In the genomic region with DNA sequence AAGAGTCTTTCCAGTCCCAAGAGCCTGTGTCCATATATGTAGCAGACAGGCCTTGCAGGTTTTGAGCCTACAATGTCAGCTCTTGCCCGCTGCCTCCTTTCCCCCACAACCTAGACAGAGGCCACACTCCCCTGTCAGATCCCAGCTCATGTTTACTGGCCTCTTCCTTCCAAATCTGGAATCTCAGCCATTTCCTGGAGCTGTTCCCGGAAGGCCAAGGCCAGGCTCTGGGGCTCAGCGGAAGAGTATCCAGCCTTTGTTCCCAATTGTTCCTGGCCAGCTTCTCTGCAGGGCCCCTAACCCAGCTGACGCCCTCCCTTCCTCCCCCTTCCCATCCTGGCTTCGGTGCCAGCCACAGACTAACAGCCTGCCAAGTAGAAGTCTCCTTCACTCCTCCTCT, we compare ENCODE assay signal across 9 cellular contexts. TPM values are rescaled to one million over a fixed set of nuclear protein-coding genes. Genes with fewer than 3 reads are reported as not detected.
DNase-seq lines count a peak whose midpoint lies in the region; ATAC-seq, FAIRE-seq and TF ChIP-seq lines count a peak whose summit lies in the region.
"Had no signal": no experiment of that assay in that cellular context is flagged by ENCODE, and none has a peak within 500 bp of the region (broad histone marks: within the 10 kb centered on the region; RNA-seq: fewer than 3 reads in every experiment).

No MANE protein-coding gene starts in this region.

- intact Hi-C loops in endothelial cell of umbilical vein (cut with micrococcal nuclease) (loop anchor here (1.0 to 10.0 kb wide), 14 partner anchors 16 to 1836 kb away; a partner anchor contains a TSS), testis (cut with DNase I; ENCODE audit: low total_unique reads) (no loop called here)
- intact Hi-C loops in activated CD4-positive, alpha-beta T cell treated with anti-CD3 and anti-CD28 coated beads, Interleukin-2, amount 10 ng/mL, durations not matched to agents 24 days and 14 days (cut with micrococcal nuclease) = no loop called here

- H3K9me3 ChIP-seq in NT2/D1 (ENCODE audit: insufficient read depth, low read length) (no peaks in the 10 kb centered on the region), endothelial cell of umbilical vein (replicated peaks; ENCODE audit: control insufficient read depth, insufficient read depth, low read length) (no peaks in the 10 kb centered on the region), lung (ENCODE audit: control insufficient read depth in 2 of 2, insufficient read depth in 1 of 2, low read length in 1 of 2) (no peaks in the 10 kb centered on the region), testis (no peaks in the 10 kb centered on the region)

- TF ChIP-seq POLR2A in endothelial cell of umbilical vein (IDR thresholded peaks at IDR 0.05; ENCODE audit: low read depth, low read length) (peak; percentile 52), testis (IDR thresholded peaks at IDR 0.05) (no peak)

- 32 to 50% methylated on average over 5 of the region's 5 CpGs for WGBS in lung, 2 donors
- WGBS in testis, 2 donors = 30 to 33% methylated on average over 5 of the region's 5 CpGs

- H2AFZ ChIP-seq in endothelial cell of umbilical vein (ENCODE audit: low read depth, low read length) = no peak overlapping the region

- H3K36me3 ChIP-seq in NT2/D1 (ENCODE audit: insufficient read depth, insufficient read length, low read length) = no peaks in the 10 kb centered on the region
- H3K36me3 ChIP-seq in endothelial cell of umbilical vein (ENCODE audit: control insufficient read depth in 2 of 2, extremely low read depth in 1 of 2, insufficient read depth in 2 of 2, low read length in 2 of 2) = peaks cover 6 to 13% of the 10 kb centered on the region in 2 experiments
- peaks cover 0 to 2% of the 10 kb centered on the region in 2 donors for H3K36me3 ChIP-seq in lung (ENCODE audit: control insufficient read depth in 2 of 2, insufficient read depth in 2 of 2, low read length in 2 of 2)
- no peaks in the 10 kb centered on the region for H3K36me3 ChIP-seq in testis (ENCODE audit: low read depth, missing control alignments)

- H3K9me3 Mint-ChIP-seq in activated CD4-positive, alpha-beta T cell treated with anti-CD3 and anti-CD28 coated beads, Interleukin-2, amount 10 ng/mL, durations not matched to agents 24 days and 14 days = no peaks in the 10 kb centered on the region

- no peak overlapping the region for H3K4me3 ChIP-seq in NT2/D1 (ENCODE audit: insufficient read length, low read depth)
- peak overlapping the region in 1 of 3 experiments; percentile 3 for H3K4me3 ChIP-seq in endothelial cell of umbilical vein (replicated peaks in 1 of 3; ENCODE audit: insufficient read depth in 1 of 3, low read depth in 1 of 3, low read length in 3 of 3)
- no peak overlapping the region for H3K4me3 ChIP-seq in lung
- no peak overlapping the region for H3K4me3 ChIP-seq in testis

- H3K9ac ChIP-seq in NT2/D1 (ENCODE audit: insufficient read length, low read depth) = no peak overlapping the region
- H3K9ac ChIP-seq in endothelial cell of umbilical vein (replicated peaks; ENCODE audit: extremely low read depth, insufficient read depth, low read length) = peak overlapping the region; percentile 88

- CTCF ChIA-PET in endothelial cell of umbilical vein (lab: Charles Lee) = interaction anchor here (0.7 to 5.7 kb wide), 19 partner anchors 11 to 530 kb away, joined by 3 to 70 read pairs (median 7); a partner anchor contains a TSS

- peak overlapping the region; percentile 78 for H3K4me2 ChIP-seq in endothelial cell of umbilical vein (ENCODE audit: insufficient read depth, low read length)

- peaks cover 4% of the 10 kb centered on the region for H3K4me1 Mint-ChIP-seq in activated CD4-positive, alpha-beta T cell treated with anti-CD3 and anti-CD28 coated beads, Interleukin-2, amount 10 ng/mL, durations not matched to agents 24 days and 14 days

- POLR2A ChIA-PET in endothelial cell of umbilical vein (lab: Charles Lee) = interaction anchor here (1.4 to 4.2 kb wide), 8 partner anchors 11 to 55 kb away, joined by 3 to 39 read pairs (median 6); a partner anchor contains a TSS

- H4K20me1 ChIP-seq in endothelial cell of umbilical vein (replicated peaks; ENCODE audit: control insufficient read depth, extremely low read depth, insufficient read depth, low read length) = no peaks in the 10 kb centered on the region

- H3K27me3 Mint-ChIP-seq in activated CD4-positive, alpha-beta T cell treated with anti-CD3 and anti-CD28 coated beads, Interleukin-2, amount 10 ng/mL, durations not matched to agents 24 days and 14 days = peaks cover 30% of the 10 kb centered on the region

- peaks cover 47% of the 10 kb centered on the region for H3K79me2 ChIP-seq in endothelial cell of umbilical vein (ENCODE audit: control insufficient read depth, insufficient read depth, low read length)

- H3K27me3 ChIP-seq in NT2/D1 (ENCODE audit: insufficient read depth, insufficient read length) (no peaks in the 10 kb centered on the region), endothelial cell of umbilical vein (ENCODE audit: control insufficient read depth in 2 of 2, insufficient read depth in 2 of 2, low read length in 2 of 2) (no peaks in the 10 kb centered on the region), lung (ENCODE audit: control insufficient read depth, insufficient read depth) (no peaks in the 10 kb centered on the region), testis (no peaks in the 10 kb centered on the region)

- no peaks in the 10 kb centered on the region for H3K9me1 ChIP-seq in endothelial cell of umbilical vein (replicated peaks; ENCODE audit: control insufficient read depth, extremely low read depth, insufficient read depth, low read length)

- no peak overlapping the region for H3K27ac Mint-ChIP-seq in activated CD4-positive, alpha-beta T cell treated with anti-CD3 and anti-CD28 coated beads, Interleukin-2, amount 10 ng/mL, durations not matched to agents 24 days and 14 days
- H3K27ac Mint-ChIP-seq: activated CD8-positive, alpha-beta memory T cell treated with anti-CD3 and anti-CD28 coated beads, Interleukin-2, amount 10 ng/mL, durations not matched to agents 7 days and 5 days had no signal

- no peak for TF ChIP-seq CTCF in endothelial cell of umbilical vein (IDR thresholded peaks at IDR 0.05; ENCODE audit: extremely low read depth in 1 of 2, insufficient read depth in 1 of 2, low read depth in 1 of 2, low read length in 2 of 2)
- no peak for TF ChIP-seq CTCF in lung (IDR thresholded peaks at IDR 0.05; ENCODE audit: control extremely low read depth, extremely low read depth)
- no peak for TF ChIP-seq CTCF in testis (IDR thresholded peaks at IDR 0.05)

- DNase-seq in NT2/D1 (ENCODE audit: low read depth, low spot score) (peak; percentile 32), endothelial cell of umbilical vein (ENCODE audit: low read depth, low spot score) (peak; percentile 93), lung (ENCODE audit: low spot score) (no peak), testis (peak; percentile 65)
- DNase-seq in activated naive CD4-positive, alpha-beta T cell (lab: John Stamatoyannopoulos, UW) = no peak
- DNase-seq in activated CD4-positive, alpha-beta T cell treated with anti-CD3 and anti-CD28 coated beads, Interleukin-2, amount 10 ng/mL, durations not matched to agents 24 days and 14 days = no peak
- DNase-seq: activated CD8-positive, alpha-beta memory T cell treated with anti-CD3 and anti-CD28 coated beads, Interleukin-2, amount 10 ng/mL, durations not matched to agents 7 days and 5 days had no signal

- ATAC-seq in lung (ENCODE audit: insufficient read depth, low FRiP score) (peak; percentile 32), GM21576 (IDR thresholded peaks at IDR 0.05; ENCODE audit: unreplicated experiment) (no peak), HG03342 (IDR thresholded peaks at IDR 0.05; ENCODE audit: unreplicated experiment) (no peak)
- ATAC-seq: activated CD8-positive, alpha-beta memory T cell treated with anti-CD3 and anti-CD28 coated beads, Interleukin-2, amount 10 ng/mL, durations not matched to agents 7 days and 5 days had no signal

- H3K27ac ChIP-seq in endothelial cell of umbilical vein (ENCODE audit: insufficient read depth, low read depth, low read length) = peak overlapping the region; percentile 95
- H3K27ac ChIP-seq in lung (ENCODE audit: low read depth in 1 of 2, low read length in 1 of 2) = peak overlapping the region; percentile 50 to 74
- H3K27ac ChIP-seq in testis = peak overlapping the region; percentile 57 to 76

- FAIRE-seq in endothelial cell of umbilical vein (lab: Jason Lieb, UNC) = peak; percentile 99

- H3K4me1 ChIP-seq in NT2/D1 (ENCODE audit: insufficient read depth, insufficient read length) (peaks cover 7% of the 10 kb centered on the region), endothelial cell of umbilical vein (ENCODE audit: control insufficient read depth, extremely low read depth, insufficient read depth, low read length) (peaks cover 69% of the 10 kb centered on the region), lung (ENCODE audit: control insufficient read depth in 2 of 2, insufficient read depth in 2 of 2, low read length in 2 of 2) (peaks cover 2 to 4% of the 10 kb centered on the region in 2 donors), testis (peaks cover 26% of the 10 kb centered on the region)

- no peaks in the 10 kb centered on the region for H3K36me3 Mint-ChIP-seq in activated CD4-positive, alpha-beta T cell treated with anti-CD3 and anti-CD28 coated beads, Interleukin-2, amount 10 ng/mL, durations not matched to agents 24 days and 14 days (ENCODE audit: low read depth)
- H3K36me3 Mint-ChIP-seq: activated CD8-positive, alpha-beta memory T cell treated with anti-CD3 and anti-CD28 coated beads, Interleukin-2, amount 10 ng/mL, durations not matched to agents 7 days and 5 days had no signal

- H3K4me3 Mint-ChIP-seq in activated CD4-positive, alpha-beta T cell treated with anti-CD3 and anti-CD28 coated beads, Interleukin-2, amount 10 ng/mL, durations not matched to agents 24 days and 14 days = no peak overlapping the region
- H3K4me3 Mint-ChIP-seq: activated CD8-positive, alpha-beta memory T cell treated with anti-CD3 and anti-CD28 coated beads, Interleukin-2, amount 10 ng/mL, durations not matched to agents 7 days and 5 days had no signal

- BruUV-seq in endothelial cell of umbilical vein (replicated peaks; lab: Mats Ljungman, UMichigan) = no TSS peak

- dilution Hi-C loops in endothelial cell of umbilical vein (cut with MboI; ENCODE audit: extremely low pct_ligation_motif_present, low sequenced_read_pairs) = no loop called here

RNA-seq across cellular contexts. Expression of a gene that starts 1.0 kb away (rescaled TPM):
- total RNA-seq in endothelial cell of umbilical vein = 464 and 474 TPM in 2 replicates
- polyA plus RNA-seq in endothelial cell of umbilical vein = 260 and 346 TPM in 2 replicates
- polyA plus RNA-seq in endothelial cell of umbilical vein (2011; cell fraction: cytosol; rRNA removed) = 115 and 131 TPM in 2 replicates
- polyA plus RNA-seq in endothelial cell of umbilical vein (2011; cell fraction: nucleus; rRNA removed) = 309 and 459 TPM in 2 replicates
- polyA plus RNA-seq in endothelial cell of umbilical vein (2012) = 220 and 257 TPM in 2 replicates
- 256 and 278 TPM in 2 replicates for polyA minus RNA-seq in endothelial cell of umbilical vein
- polyA minus RNA-seq in endothelial cell of umbilical vein (2011; cell fraction: cytosol; rRNA and poly(A)+ RNA removed) = not detected
- polyA minus RNA-seq in endothelial cell of umbilical vein (2011; cell fraction: nucleus; rRNA and poly(A)+ RNA removed) = 319 and 468 TPM in 2 replicates
- 10 to 100 TPM; 51.7 to 52.1 TPM for total RNA-seq in lung
- polyA plus RNA-seq in lung = 10 to 100 TPM; 27.3 to 32.1 TPM
- total RNA-seq in testis = 1 to 10 TPM; 5.7 to 8.4 TPM
- polyA plus RNA-seq in testis (ENCODE audit: insufficient read depth, low read depth, low replicate concordance) = 7.0 TPM
- total RNA-seq in activated CD4-positive, alpha-beta T cell treated with anti-CD3 and anti-CD28 coated beads, Interleukin-2, amount 10 ng/mL, durations not matched to agents 24 days and 14 days = not detected in 2 replicates
- total RNA-seq: activated CD8-positive, alpha-beta memory T cell treated with anti-CD3 and anti-CD28 coated beads, Interleukin-2, amount 10 ng/mL, durations not matched to agents 7 days and 5 days had no signal

RNA-seq across cellular contexts. Expression of a gene that starts 20.3 kb away (rescaled TPM):
- total RNA-seq in endothelial cell of umbilical vein (not detected in 2 replicates), lung (not detected), testis (not detected)
- polyA plus RNA-seq in endothelial cell of umbilical vein (not detected in 2 replicates), lung (not detected), testis (ENCODE audit: insufficient read depth, low read depth, low replicate concordance) (not detected)
- polyA plus RNA-seq in endothelial cell of umbilical vein (2011; cell fraction: cytosol; rRNA removed) = not detected in 2 replicates
- not detected in 2 replicates for polyA plus RNA-seq in endothelial cell of umbilical vein (2011; cell fraction: nucleus; rRNA removed)
- not detected in 2 replicates for polyA plus RNA-seq in endothelial cell of umbilical vein (2012)
- not detected in 2 replicates for polyA minus RNA-seq in endothelial cell of umbilical vein
- not detected for polyA minus RNA-seq in endothelial cell of umbilical vein (2011; cell fraction: cytosol; rRNA and poly(A)+ RNA removed)
- not detected in 2 replicates for polyA minus RNA-seq in endothelial cell of umbilical vein (2011; cell fraction: nucleus; rRNA and poly(A)+ RNA removed)
- not detected in 2 replicates for total RNA-seq in activated CD4-positive, alpha-beta T cell treated with anti-CD3 and anti-CD28 coated beads, Interleukin-2, amount 10 ng/mL, durations not matched to agents 24 days and 14 days
- total RNA-seq: activated CD8-positive, alpha-beta memory T cell treated with anti-CD3 and anti-CD28 coated beads, Interleukin-2, amount 10 ng/mL, durations not matched to agents 7 days and 5 days had no signal

RNA-seq across cellular contexts. Expression of a gene that starts 33.5 kb away (rescaled TPM):
- total RNA-seq in endothelial cell of umbilical vein (19.3 and 27.1 TPM in 2 replicates), lung (10 to 100 TPM; 16.7 to 16.8 TPM), testis (10 to 100 TPM; 11.8 to 31.6 TPM)
- polyA plus RNA-seq in endothelial cell of umbilical vein (65.4 and 79.4 TPM in 2 replicates), lung (10 to 100 TPM in 1 of 2 donors, 1 to 10 TPM in 1; 9.3 to 13.5 TPM), testis (ENCODE audit: insufficient read depth, low read depth, low replicate concordance) (12.9 TPM)
- 19.2 and 33.6 TPM in 2 replicates for polyA plus RNA-seq in endothelial cell of umbilical vein (2011; cell fraction: cytosol; rRNA removed)
- 203 and 270 TPM in 2 replicates for polyA plus RNA-seq in endothelial cell of umbilical vein (2011; cell fraction: nucleus; rRNA removed)
- polyA plus RNA-seq in endothelial cell of umbilical vein (2012) = 15.1 and 33.3 TPM in 2 replicates
- polyA minus RNA-seq in endothelial cell of umbilical vein = 11.4 and 20.7 TPM in 2 replicates
- polyA minus RNA-seq in endothelial cell of umbilical vein (2011; cell fraction: cytosol; rRNA and poly(A)+ RNA removed) = not detected
- polyA minus RNA-seq in endothelial cell of umbilical vein (2011; cell fraction: nucleus; rRNA and poly(A)+ RNA removed) = 27.5 and 44.7 TPM in 2 replicates
- 6.5 and 7.7 TPM in 2 replicates for total RNA-seq in activated CD4-positive, alpha-beta T cell treated with anti-CD3 and anti-CD28 coated beads, Interleukin-2, amount 10 ng/mL, durations not matched to agents 24 days and 14 days

RNA-seq across cellular contexts. Expression of a gene that starts 37.1 kb away (rescaled TPM):
- total RNA-seq in endothelial cell of umbilical vein (not detected in 2 replicates), lung (not detected), testis (under 1 TPM; 0.24 to 0.25 TPM)
- polyA plus RNA-seq in endothelial cell of umbilical vein (0.03 TPM in 1 of 2 replicates, not detected in the other), lung (under 1 TPM in 1 of 2 donors, not detected in 1; 0.02 TPM), testis (ENCODE audit: insufficient read depth, low read depth, low replicate concordance) (0.75 TPM)
- polyA plus RNA-seq in endothelial cell of umbilical vein (2011; cell fraction: cytosol; rRNA removed) = 0.01 TPM in 2 replicates
- 0.08 and 0.09 TPM in 2 replicates for polyA plus RNA-seq in endothelial cell of umbilical vein (2011; cell fraction: nucleus; rRNA removed)
- polyA plus RNA-seq in endothelial cell of umbilical vein (2012) = not detected in 2 replicates
- 0.12 TPM in 1 of 2 replicates, not detected in the other for polyA minus RNA-seq in endothelial cell of umbilical vein
- not detected for polyA minus RNA-seq in endothelial cell of umbilical vein (2011; cell fraction: cytosol; rRNA and poly(A)+ RNA removed)
- not detected in 2 replicates for polyA minus RNA-seq in endothelial cell of umbilical vein (2011; cell fraction: nucleus; rRNA and poly(A)+ RNA removed)
- total RNA-seq in activated CD4-positive, alpha-beta T cell treated with anti-CD3 and anti-CD28 coated beads, Interleukin-2, amount 10 ng/mL, durations not matched to agents 24 days and 14 days = not detected in 2 replicates
- total RNA-seq: activated CD8-positive, alpha-beta memory T cell treated with anti-CD3 and anti-CD28 coated beads, Interleukin-2, amount 10 ng/mL, durations not matched to agents 7 days and 5 days had no signal

RNA-seq across cellular contexts. Expression of a gene that starts 55.3 kb away (rescaled TPM):
- total RNA-seq in endothelial cell of umbilical vein (3.8 and 4.6 TPM in 2 replicates), lung (1 to 10 TPM; 1.2 to 5.1 TPM), testis (10 to 100 TPM; 14.9 to 15.1 TPM)
- polyA plus RNA-seq in endothelial cell of umbilical vein (0.75 and 0.92 TPM in 2 replicates), lung (under 1 TPM; 0.65 to 0.91 TPM), testis (ENCODE audit: insufficient read depth, low read depth, low replicate concordance) (8.0 TPM)
- 1.3 and 1.5 TPM in 2 replicates for polyA plus RNA-seq in endothelial cell of umbilical vein (2011; cell fraction: cytosol; rRNA removed)
- polyA plus RNA-seq in endothelial cell of umbilical vein (2011; cell fraction: nucleus; rRNA removed) = 2.7 and 4.1 TPM in 2 replicates
- polyA plus RNA-seq in endothelial cell of umbilical vein (2012) = 0.97 and 2.2 TPM in 2 replicates
- 1.7 and 2.4 TPM in 2 replicates for polyA minus RNA-seq in endothelial cell of umbilical vein
- polyA minus RNA-seq in endothelial cell of umbilical vein (2011; cell fraction: cytosol; rRNA and poly(A)+ RNA removed) = not detected
- 6.2 and 10.0 TPM in 2 replicates for polyA minus RNA-seq in endothelial cell of umbilical vein (2011; cell fraction: nucleus; rRNA and poly(A)+ RNA removed)
- 4.1 and 4.5 TPM in 2 replicates for total RNA-seq in activated CD4-positive, alpha-beta T cell treated with anti-CD3 and anti-CD28 coated beads, Interleukin-2, amount 10 ng/mL, durations not matched to agents 24 days and 14 days

Comparison
In these comparisons a context has a peak if more than half of its experiments do, and no peak if none do; other contexts are left out.
1. DNase-seq: peak in NT2/D1 (single experiment), endothelial cell of umbilical vein (single experiment) and testis (single experiment); none in lung (single experiment), activated naive CD4-positive, alpha-beta T cell (0 of 4) and activated CD4-positive, alpha-beta T cell treated with anti-CD3 and anti-CD28 coated beads, Interleukin-2, amount 10 ng/mL, durations not matched to agents 24 days and 14 days (single experiment).
2. RNA of a gene that starts 1.0 kb away (total RNA-seq): 464 to 474 TPM in endothelial cell of umbilical vein and 51.7 to 52.1 TPM in lung; 5.7 to 8.4 TPM in testis and not detected in activated CD4-positive, alpha-beta T cell treated with anti-CD3 and anti-CD28 coated beads, Interleukin-2, amount 10 ng/mL, durations not matched to agents 24 days and 14 days; every median in the first group is over 4 times any median in the second.
3. Peak in every context shown above with its lines, with median percentiles within 50 percentile points of each other: H3K27ac ChIP-seq.